9 cellular contexts compared by ENCODE assay signal in the genomic region with DNA sequence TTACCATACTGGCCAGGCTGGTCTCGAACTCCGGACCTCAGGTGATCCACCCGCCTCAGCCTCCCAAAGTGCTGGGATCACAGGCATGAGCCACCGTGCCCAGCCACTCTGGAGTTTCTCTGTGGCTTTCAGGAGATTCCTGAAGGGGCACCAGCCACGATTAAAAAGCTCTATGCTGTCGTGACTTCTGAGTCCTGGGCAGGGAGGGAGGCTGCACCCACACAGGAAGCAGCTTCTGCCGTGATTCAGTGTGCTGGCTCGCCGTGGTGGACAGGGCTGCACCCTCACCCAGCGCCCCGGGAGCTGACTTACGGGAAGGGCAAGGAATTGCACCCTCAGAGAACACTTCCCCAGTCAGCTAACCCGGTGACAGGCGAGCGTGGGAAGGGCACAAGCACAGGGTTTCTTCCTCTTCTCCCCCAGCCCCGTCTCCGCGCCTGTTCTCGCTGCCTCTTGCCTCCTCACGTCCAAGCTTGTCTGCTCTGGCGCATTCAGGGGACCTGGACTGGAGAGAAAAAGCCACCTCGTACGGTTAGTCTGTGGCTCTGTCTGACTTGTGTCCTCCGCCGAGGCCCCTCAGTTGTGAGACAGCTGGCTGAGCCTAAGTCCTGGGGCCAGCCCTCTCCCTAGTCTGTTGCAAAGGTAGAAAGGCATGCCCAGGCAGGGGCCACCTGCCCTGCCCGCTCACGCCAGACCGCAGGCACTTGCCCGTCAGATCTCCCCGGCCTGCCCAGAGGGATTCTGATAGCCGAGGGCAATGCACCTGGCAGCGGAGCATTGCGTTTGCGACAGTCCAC.
DNase-seq lines count a peak whose midpoint lies in the region; ATAC-seq and TF ChIP-seq lines count a peak whose summit lies in the region.
"Had no signal": no experiment of that assay in that cellular context is flagged by ENCODE, and none has a peak within 500 bp of the region (broad histone marks: within the 10 kb centered on the region; RNA-seq: fewer than 3 reads in every experiment).

No MANE protein-coding gene starts in this region.

- peaks cover 14% of the 10 kb centered on the region for H3K4me1 Mint-ChIP-seq in activated CD4-positive, alpha-beta T cell treated with anti-CD3 and anti-CD28 coated beads for 36 hours
- H3K4me1 Mint-ChIP-seq in WTC11 (peaks cover 57% of the 10 kb centered on the region), type B pancreatic cell (ENCODE audit: unreplicated experiment) (peaks cover 38% of the 10 kb centered on the region)

- no peaks in the 10 kb centered on the region for H3K9me3 Mint-ChIP-seq in activated CD4-positive, alpha-beta T cell treated with anti-CD3 and anti-CD28 coated beads for 36 hours (ENCODE audit: low read depth)
- H3K9me3 Mint-ChIP-seq in WTC11, result no peaks in the 10 kb centered on the region
- no peaks in the 10 kb centered on the region for H3K9me3 Mint-ChIP-seq in type B pancreatic cell

- intact Hi-C loops in activated CD4-positive, alpha-beta T cell treated with anti-CD3 and anti-CD28 coated beads for 36 hours (cut with DNase I, micrococcal nuclease), result loop anchor here in 1 of 2 experiments (10.0 kb wide), 1 partner anchor 831 kb away; a partner anchor contains a TSS

- H3K36me3 Mint-ChIP-seq in activated CD4-positive, alpha-beta T cell treated with anti-CD3 and anti-CD28 coated beads for 36 hours (ENCODE audit: low read depth), result no peaks in the 10 kb centered on the region
- H3K36me3 Mint-ChIP-seq in WTC11 (no peaks in the 10 kb centered on the region; the same call in 1 of the 2 replicates), type B pancreatic cell (no peaks in the 10 kb centered on the region)

- H3K27ac Mint-ChIP-seq in activated CD4-positive, alpha-beta T cell treated with anti-CD3 and anti-CD28 coated beads for 36 hours, result no peak overlapping the region
- H3K27ac Mint-ChIP-seq in WTC11, result peak overlapping the region; percentile 91
- peak overlapping the region; percentile 92 for H3K27ac Mint-ChIP-seq in type B pancreatic cell

- DNase-seq in activated CD4-positive, alpha-beta T cell treated with anti-CD3 and anti-CD28 coated beads for 36 hours, result peak; percentile 24
- no peak for DNase-seq in activated CD4-positive, alpha-beta T cell treated with anti-CD3 and anti-CD28 coated beads for 1 hour
- DNase-seq in WTC11 (ENCODE audit: low spot score) (no peak), kidney tubule cell (ENCODE audit: low spot score) (peak; percentile 94), type B pancreatic cell (ENCODE audit: extremely low spot score, unreplicated experiment) (no peak), NCI-H774 (lab: John Stamatoyannopoulos, UW) (no peak)
- DNase-seq: DND-41 had no signal

- H3K4me3 Mint-ChIP-seq in activated CD4-positive, alpha-beta T cell treated with anti-CD3 and anti-CD28 coated beads for 36 hours, result no peak overlapping the region
- H3K4me3 Mint-ChIP-seq in WTC11, result no peak overlapping the region
- H3K4me3 Mint-ChIP-seq in type B pancreatic cell, result peak overlapping the region; percentile 75

- CTCF ChIA-PET in activated CD4-positive, alpha-beta T cell treated with anti-CD3 and anti-CD28 coated beads for 36 hours (lab: Charles Lee), result interaction anchor here (0.6 to 1.7 kb wide), 3 partner anchors 108 to 417 kb away, joined by 3 read pairs; a partner anchor contains a TSS
- CTCF ChIA-PET in WTC11 (lab: Charles Lee), result interaction anchor here (1.1 to 3.1 kb wide), 2 partner anchors 19 to 144 kb away, joined by 3 to 9 read pairs; no protein-coding TSS in a partner anchor

- no peak for ATAC-seq in activated CD4-positive, alpha-beta T cell treated with anti-CD3 and anti-CD28 coated beads for 36 hours
- ATAC-seq in WTC11, result no peak
- ATAC-seq in GM19328 (IDR thresholded peaks at IDR 0.05; ENCODE audit: unreplicated experiment), result no peak
- ATAC-seq in GM18909 (IDR thresholded peaks at IDR 0.05; ENCODE audit: poor library complexity, unreplicated experiment), result no peak

- no peak for TF ChIP-seq CTCF in WTC11 (IDR thresholded peaks at IDR 0.05)
- no peak for TF ChIP-seq CTCF in type B pancreatic cell (conservative IDR thresholded peaks at IDR 0.05)

- POLR2A ChIA-PET in activated CD4-positive, alpha-beta T cell treated with anti-CD3 and anti-CD28 coated beads for 36 hours (lab: Charles Lee), result no interaction called here
- POLR2A ChIA-PET in WTC11 (lab: Charles Lee), result interaction anchor here (0.7 kb wide), 1 partner anchor 39 kb away, joined by 3 read pairs; no protein-coding TSS in a partner anchor

- peaks cover 6% of the 10 kb centered on the region for H3K27me3 Mint-ChIP-seq in activated CD4-positive, alpha-beta T cell treated with anti-CD3 and anti-CD28 coated beads for 36 hours
- H3K27me3 Mint-ChIP-seq in WTC11 (ENCODE audit: low read depth), result peaks cover 10% of the 10 kb centered on the region
- peaks cover 18% of the 10 kb centered on the region for H3K27me3 Mint-ChIP-seq in type B pancreatic cell

TF ChIP-seq in WTC11, 78 proteins besides CTCF, POLR2A, EP300 and RAD21 (continues in another document):
- TF ChIP-seq SOX15 (CRISPR knock-in tag; IDR thresholded peaks at IDR 0.05), result no peak
- TF ChIP-seq, protein P1, sequence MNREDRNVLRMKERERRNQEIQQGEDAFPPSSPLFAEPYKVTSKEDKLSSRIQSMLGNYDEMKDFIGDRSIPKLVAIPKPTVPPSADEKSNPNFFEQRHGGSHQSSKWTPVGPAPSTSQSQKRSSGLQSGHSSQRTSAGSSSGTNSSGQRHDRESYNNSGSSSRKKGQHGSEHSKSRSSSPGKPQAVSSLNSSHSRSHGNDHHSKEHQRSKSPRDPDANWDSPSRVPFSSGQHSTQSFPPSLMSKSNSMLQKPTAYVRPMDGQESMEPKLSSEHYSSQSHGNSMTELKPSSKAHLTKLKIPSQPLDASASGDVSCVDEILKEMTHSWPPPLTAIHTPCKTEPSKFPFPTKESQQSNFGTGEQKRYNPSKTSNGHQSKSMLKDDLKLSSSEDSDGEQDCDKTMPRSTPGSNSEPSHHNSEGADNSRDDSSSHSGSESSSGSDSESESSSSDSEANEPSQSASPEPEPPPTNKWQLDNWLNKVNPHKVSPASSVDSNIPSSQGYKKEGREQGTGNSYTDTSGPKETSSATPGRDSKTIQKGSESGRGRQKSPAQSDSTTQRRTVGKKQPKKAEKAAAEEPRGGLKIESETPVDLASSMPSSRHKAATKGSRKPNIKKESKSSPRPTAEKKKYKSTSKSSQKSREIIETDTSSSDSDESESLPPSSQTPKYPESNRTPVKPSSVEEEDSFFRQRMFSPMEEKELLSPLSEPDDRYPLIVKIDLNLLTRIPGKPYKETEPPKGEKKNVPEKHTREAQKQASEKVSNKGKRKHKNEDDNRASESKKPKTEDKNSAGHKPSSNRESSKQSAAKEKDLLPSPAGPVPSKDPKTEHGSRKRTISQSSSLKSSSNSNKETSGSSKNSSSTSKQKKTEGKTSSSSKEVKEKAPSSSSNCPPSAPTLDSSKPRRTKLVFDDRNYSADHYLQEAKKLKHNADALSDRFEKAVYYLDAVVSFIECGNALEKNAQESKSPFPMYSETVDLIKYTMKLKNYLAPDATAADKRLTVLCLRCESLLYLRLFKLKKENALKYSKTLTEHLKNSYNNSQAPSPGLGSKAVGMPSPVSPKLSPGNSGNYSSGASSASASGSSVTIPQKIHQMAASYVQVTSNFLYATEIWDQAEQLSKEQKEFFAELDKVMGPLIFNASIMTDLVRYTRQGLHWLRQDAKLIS (CRISPR knock-in tag; IDR thresholded peaks at IDR 0.05; ENCODE audit: borderline replicate concordance), result no peak
- TF ChIP-seq ZNF671 (CRISPR knock-in tag; IDR thresholded peaks at IDR 0.05), result no peak
- no peak for TF ChIP-seq ZBTB21 (CRISPR knock-in tag; IDR thresholded peaks at IDR 0.05; ENCODE audit: borderline replicate concordance)
- no peak for TF ChIP-seq HMGA2 (CRISPR knock-in tag; IDR thresholded peaks at IDR 0.05)
- TF ChIP-seq, protein P2, sequence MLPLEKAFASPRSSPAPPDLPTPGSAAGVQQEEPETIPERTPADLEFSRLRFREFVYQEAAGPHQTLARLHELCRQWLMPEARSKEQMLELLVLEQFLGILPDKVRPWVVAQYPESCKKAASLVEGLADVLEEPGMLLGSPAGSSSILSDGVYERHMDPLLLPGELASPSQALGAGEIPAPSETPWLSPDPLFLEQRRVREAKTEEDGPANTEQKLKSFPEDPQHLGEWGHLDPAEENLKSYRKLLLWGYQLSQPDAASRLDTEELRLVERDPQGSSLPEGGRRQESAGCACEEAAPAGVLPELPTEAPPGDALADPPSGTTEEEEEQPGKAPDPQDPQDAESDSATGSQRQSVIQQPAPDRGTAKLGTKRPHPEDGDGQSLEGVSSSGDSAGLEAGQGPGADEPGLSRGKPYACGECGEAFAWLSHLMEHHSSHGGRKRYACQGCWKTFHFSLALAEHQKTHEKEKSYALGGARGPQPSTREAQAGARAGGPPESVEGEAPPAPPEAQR (CRISPR knock-in tag; IDR thresholded peaks at IDR 0.05), result no peak
- no peak for TF ChIP-seq TEAD4 (CRISPR knock-in tag; IDR thresholded peaks at IDR 0.05)
- TF ChIP-seq, protein P3, sequence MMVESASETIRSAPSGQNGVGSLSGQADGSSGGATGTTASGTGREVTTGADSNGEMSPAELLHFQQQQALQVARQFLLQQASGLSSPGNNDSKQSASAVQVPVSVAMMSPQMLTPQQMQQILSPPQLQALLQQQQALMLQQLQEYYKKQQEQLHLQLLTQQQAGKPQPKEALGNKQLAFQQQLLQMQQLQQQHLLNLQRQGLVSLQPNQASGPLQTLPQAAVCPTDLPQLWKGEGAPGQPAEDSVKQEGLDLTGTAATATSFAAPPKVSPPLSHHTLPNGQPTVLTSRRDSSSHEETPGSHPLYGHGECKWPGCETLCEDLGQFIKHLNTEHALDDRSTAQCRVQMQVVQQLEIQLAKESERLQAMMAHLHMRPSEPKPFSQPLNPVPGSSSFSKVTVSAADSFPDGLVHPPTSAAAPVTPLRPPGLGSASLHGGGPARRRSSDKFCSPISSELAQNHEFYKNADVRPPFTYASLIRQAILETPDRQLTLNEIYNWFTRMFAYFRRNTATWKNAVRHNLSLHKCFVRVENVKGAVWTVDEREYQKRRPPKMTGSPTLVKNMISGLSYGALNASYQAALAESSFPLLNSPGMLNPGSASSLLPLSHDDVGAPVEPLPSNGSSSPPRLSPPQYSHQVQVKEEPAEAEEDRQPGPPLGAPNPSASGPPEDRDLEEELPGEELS (CRISPR knock-in tag; IDR thresholded peaks at IDR 0.05), result no peak
- no peak for TF ChIP-seq FOXK1 (CRISPR knock-in tag; IDR thresholded peaks at IDR 0.05)
- TF ChIP-seq, protein P4, sequence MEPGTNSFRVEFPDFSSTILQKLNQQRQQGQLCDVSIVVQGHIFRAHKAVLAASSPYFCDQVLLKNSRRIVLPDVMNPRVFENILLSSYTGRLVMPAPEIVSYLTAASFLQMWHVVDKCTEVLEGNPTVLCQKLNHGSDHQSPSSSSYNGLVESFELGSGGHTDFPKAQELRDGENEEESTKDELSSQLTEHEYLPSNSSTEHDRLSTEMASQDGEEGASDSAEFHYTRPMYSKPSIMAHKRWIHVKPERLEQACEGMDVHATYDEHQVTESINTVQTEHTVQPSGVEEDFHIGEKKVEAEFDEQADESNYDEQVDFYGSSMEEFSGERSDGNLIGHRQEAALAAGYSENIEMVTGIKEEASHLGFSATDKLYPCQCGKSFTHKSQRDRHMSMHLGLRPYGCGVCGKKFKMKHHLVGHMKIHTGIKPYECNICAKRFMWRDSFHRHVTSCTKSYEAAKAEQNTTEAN (CRISPR knock-in tag; IDR thresholded peaks at IDR 0.05), result no peak

Comparison
In these comparisons a context has a peak if more than half of its experiments do, and no peak if none do; other contexts are left out.
1. DNase-seq: peak in activated CD4-positive, alpha-beta T cell treated with anti-CD3 and anti-CD28 coated beads for 36 hours (single experiment) and kidney tubule cell (single experiment); none in activated CD4-positive, alpha-beta T cell treated with anti-CD3 and anti-CD28 coated beads for 1 hour (single experiment), WTC11 (single experiment), type B pancreatic cell (single experiment) and NCI-H774 (single experiment).